In the genomic region with DNA sequence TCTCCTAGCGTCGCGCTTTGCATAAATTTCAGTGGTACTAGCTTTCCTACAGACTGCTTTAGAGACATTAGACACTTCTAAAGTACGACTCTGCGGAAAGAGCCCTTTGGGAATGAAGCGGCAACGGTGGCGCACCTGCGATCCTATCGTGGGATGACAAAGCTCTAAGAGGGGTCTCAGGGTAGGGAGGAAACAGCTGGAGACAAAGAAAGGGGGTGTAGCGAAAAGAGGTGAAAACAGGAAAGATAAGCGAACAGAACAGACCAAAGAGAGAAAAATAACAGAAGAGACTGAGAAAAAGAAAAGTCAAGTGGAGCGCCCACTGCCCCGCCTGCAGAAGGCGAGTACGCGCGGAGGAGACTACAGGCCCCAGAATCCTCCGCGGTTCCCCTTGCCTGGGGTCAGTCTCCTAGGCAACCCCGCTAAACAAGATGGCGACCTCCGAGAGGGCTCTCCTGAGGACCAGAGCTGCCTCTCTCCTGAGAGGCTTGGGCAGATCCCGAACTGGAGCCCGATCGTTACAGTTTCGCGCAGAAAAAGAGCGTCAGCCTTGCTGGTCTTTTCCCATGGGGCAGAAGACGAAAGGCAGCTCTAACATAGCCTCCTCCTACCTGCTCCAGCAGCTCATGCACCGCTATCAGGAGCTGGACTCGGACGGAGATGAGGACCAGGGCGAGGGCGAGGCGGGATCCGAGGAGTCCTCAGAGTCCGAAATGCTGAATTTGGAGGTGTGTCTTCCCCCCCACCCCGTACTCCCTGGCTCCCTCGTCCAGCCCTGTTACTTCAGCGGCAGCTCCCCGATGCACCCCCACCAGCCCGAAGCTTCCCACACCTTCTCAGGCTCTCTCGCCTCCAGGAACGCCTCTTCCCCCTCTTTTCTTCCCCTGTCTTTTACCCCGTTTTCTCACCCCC, we compare ENCODE assay signal across 8 cellular contexts.
DNase-seq lines count a peak whose midpoint lies in the region; ATAC-seq and TF ChIP-seq lines count a peak whose summit lies in the region.

Gene LRGUK (plus strand): TSS at position 404 of the 912 bp plus-strand sequence. CDS start 28 bp downstream, at position 432.

- ATAC-seq in HG03354 (IDR thresholded peaks at IDR 0.05; ENCODE audit: poor library complexity, severe bottlenecking, unreplicated experiment): peak; percentile 100

- DNase-seq in AG10803 (ENCODE audit: low read depth) (peak; percentile 77), GM19238 (ENCODE audit: insufficient read length, low spot score) (peak; percentile 77), NCI-H345 treated with DMSO at 0.1 percent for 48 hours (lab: John Stamatoyannopoulos, UW; ENCODE audit: unreplicated experiment) (peak; percentile 86), choroid plexus epithelial cell (ENCODE audit: low read depth) (peak; percentile 87), kidney glomerular epithelial cell (lab: John Stamatoyannopoulos, UW) (peak; percentile 76)
- peak; percentile 54 to 68 for DNase-seq in activated CD4-positive, alpha-beta T cell treated with anti-CD3 and anti-CD28 coated beads for 24 hours (ENCODE audit: low read depth in 2 of 2)
- peak; percentile 37 to 55 for DNase-seq in stimulated activated CD4-positive, alpha-beta T cell treated with anti-CD3 and anti-CD28 coated beads, Interleukin-15, amount 100 ng/mL, for 1 hour (ENCODE audit: low read depth in 1 of 2, low spot score in 1 of 2)

- TF ChIP-seq CTCF in AG10803 (conservative IDR thresholded peaks at IDR 0.05; ENCODE audit: low read length) (no peak), choroid plexus epithelial cell (conservative IDR thresholded peaks at IDR 0.05; ENCODE audit: low read depth, low read length) (no peak)

- H3K4me3 ChIP-seq in AG10803 (ENCODE audit: low read length) (peak within 1 kb of the TSS; percentile 92), choroid plexus epithelial cell (ENCODE audit: low read depth, low read length) (peak within 1 kb of the TSS; percentile 75)

Comparison
In these comparisons a context has a peak if more than half of its experiments do, and no peak if none do; other contexts are left out.
1. Peak in every context shown above with its lines: DNase-seq, ATAC-seq and H3K4me3 ChIP-seq.